Comparison of ENCODE assay signal across 1 cellular context in genomic region chr3:132657869-132658747, GRCh38.
TF ChIP-seq lines count a peak whose summit lies in the region.

No MANE protein-coding gene starts in this region.

TF ChIP-seq in GM12878, 131 proteins besides CTCF, POLR2A, EP300 and RAD21:
- TF ChIP-seq, protein P1, sequence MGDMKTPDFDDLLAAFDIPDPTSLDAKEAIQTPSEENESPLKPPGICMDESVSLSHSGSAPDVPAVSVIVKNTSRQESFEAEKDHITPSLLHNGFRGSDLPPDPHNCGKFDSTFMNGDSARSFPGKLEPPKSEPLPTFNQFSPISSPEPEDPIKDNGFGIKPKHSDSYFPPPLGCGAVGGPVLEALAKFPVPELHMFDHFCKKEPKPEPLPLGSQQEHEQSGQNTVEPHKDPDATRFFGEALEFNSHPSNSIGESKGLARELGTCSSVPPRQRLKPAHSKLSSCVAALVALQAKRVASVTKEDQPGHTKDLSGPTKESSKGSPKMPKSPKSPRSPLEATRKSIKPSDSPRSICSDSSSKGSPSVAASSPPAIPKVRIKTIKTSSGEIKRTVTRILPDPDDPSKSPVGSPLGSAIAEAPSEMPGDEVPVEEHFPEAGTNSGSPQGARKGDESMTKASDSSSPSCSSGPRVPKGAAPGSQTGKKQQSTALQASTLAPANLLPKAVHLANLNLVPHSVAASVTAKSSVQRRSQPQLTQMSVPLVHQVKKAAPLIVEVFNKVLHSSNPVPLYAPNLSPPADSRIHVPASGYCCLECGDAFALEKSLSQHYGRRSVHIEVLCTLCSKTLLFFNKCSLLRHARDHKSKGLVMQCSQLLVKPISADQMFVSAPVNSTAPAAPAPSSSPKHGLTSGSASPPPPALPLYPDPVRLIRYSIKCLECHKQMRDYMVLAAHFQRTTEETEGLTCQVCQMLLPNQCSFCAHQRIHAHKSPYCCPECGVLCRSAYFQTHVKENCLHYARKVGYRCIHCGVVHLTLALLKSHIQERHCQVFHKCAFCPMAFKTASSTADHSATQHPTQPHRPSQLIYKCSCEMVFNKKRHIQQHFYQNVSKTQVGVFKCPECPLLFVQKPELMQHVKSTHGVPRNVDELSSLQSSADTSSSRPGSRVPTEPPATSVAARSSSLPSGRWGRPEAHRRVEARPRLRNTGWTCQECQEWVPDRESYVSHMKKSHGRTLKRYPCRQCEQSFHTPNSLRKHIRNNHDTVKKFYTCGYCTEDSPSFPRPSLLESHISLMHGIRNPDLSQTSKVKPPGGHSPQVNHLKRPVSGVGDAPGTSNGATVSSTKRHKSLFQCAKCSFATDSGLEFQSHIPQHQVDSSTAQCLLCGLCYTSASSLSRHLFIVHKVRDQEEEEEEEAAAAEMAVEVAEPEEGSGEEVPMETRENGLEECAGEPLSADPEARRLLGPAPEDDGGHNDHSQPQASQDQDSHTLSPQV (IDR thresholded peaks at IDR 0.05): no peak
- peak in 1 of 2 experiments; percentile 33; a peak in 1 of 4 replicates for TF ChIP-seq BHLHE40 (IDR thresholded peaks at IDR 0.05; ENCODE audit: borderline replicate concordance in 1 of 2, low read depth in 2 of 2, low read length in 1 of 2)
TF ChIP-seq in GM12878: peak in this region for 1.
